8 cellular contexts compared by ENCODE assay signal in the genomic region with DNA sequence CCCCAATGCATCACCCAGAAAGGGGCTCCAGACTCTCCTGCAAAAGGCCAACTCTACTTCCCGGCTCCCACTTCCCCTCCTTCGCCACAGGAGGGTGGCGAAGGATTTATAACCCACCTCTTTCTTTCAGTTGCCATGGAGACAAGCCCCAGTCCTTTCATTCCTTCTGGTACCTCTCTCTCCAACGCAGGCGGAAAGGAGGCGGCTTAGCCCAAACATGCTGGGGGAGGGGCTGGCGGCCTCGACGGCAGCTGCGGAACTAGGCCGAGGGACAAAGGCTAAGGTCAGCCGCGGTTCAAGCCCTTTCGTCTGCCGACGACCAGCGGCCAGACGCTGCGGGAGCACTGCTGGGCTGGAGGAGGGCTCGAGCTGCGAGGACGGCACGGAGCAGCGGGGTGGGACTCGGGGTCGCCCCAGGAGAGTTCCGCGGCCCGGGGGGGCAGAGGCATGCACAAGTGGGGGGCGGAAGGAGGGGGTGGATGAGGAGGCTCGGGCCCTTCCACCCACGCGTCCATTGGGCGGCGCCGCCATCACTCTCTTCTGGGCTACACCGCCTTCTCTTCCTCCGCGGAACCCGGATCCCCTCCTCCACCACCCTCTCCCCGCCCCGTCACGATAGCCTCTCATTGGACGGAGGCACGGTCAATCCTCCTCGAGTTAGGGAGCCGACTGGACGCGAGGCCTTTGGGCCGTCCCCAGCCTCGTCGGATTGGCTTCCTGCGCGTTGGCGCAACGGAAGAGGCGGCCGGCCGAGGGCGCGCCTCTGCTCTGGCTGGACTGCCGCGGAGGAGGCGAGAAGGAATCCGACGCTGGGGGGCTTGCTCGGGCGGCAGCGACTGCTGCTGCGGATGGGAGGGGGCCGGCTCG. TPM values are rescaled to one million over a fixed set of nuclear protein-coding genes. Genes with fewer than 3 reads are reported as not detected.
DNase-seq lines count a peak whose midpoint lies in the region; ATAC-seq and TF ChIP-seq lines count a peak whose summit lies in the region.

A gene (plus strand): TSS at position 766 of the 867 bp plus-strand sequence.

- CTCF ChIA-PET in PC-9 (lab: Charles Lee): no interaction called here

- peak within 1 kb of the TSS; percentile 91 for H3K4me2 ChIP-seq in PC-9

- TF ChIP-seq CTCF in PC-9 (conservative IDR thresholded peaks at IDR 0.05): no peak; the same call in 1 of the 2 replicates

- H3F3A ChIP-seq in PC-9 (ENCODE audit: insufficient read depth, low read depth): no peaks in the 10 kb centered on the region; the same call in 1 of the 2 replicates

- TSS peak; percentile 68 for BruUV-seq in PC-9 (replicated peaks; lab: Mats Ljungman, UMichigan)

- POLR2A ChIA-PET in PC-9 (lab: Charles Lee; ENCODE audit: unreplicated experiment): no interaction called here

- no peaks in the 10 kb centered on the region for H3K9me3 ChIP-seq in PC-9 (ENCODE audit: insufficient read depth, low read depth)

- ATAC-seq in GM21717 (IDR thresholded peaks at IDR 0.05; ENCODE audit: unreplicated experiment): peak; percentile 95

- in situ Hi-C loops in KBM-7 (cut with MboI; ENCODE audit: low pct_unique_long_range_greater_than_20kb, low sequenced_read_pairs): no loop called here

- peak within 1 kb of the TSS; percentile 91 for H2AFZ ChIP-seq in PC-9

- H3K36me3 ChIP-seq in PC-9 (ENCODE audit: low read depth): peaks cover 14% of the 10 kb centered on the region

- H3K4me1 ChIP-seq in PC-9 (replicated peaks; ENCODE audit: insufficient read depth): peaks cover 41% of the 10 kb centered on the region

- peaks cover 69% of the 10 kb centered on the region for H3K79me2 ChIP-seq in PC-9 (ENCODE audit: low read depth)

- H3K9me2 ChIP-seq in PC-9 (ENCODE audit: insufficient read depth): no peaks in the 10 kb centered on the region

- DNase-seq in DMS79 (lab: John Stamatoyannopoulos, UW) (peak; percentile 96), KBM-7 (peak; percentile 98), PC-9 (peak; percentile 95 to 99), epithelial cell of prostate (ENCODE audit: low read depth, low spot score) (peak; percentile 92), mucosa of gallbladder (ENCODE audit: low spot score) (peak; percentile 99)
- DNase-seq in activated T-cell treated with anti-CD3 and anti-CD28 coated beads, Interleukin-2, amount 50 U/mL, for 1 hour: peak; percentile 95
- DNase-seq in stimulated activated CD8-positive, alpha-beta memory T cell treated with anti-CD3 and anti-CD28 coated beads, Interleukin-4, amount 100 ng/mL, for 4 hours (ENCODE audit: low read depth in 2 of 2, low spot score in 1 of 2): peak; percentile 93 to 94

- H3K27ac ChIP-seq in PC-9: peak within 1 kb of the TSS; percentile 38
- peak within 1 kb of the TSS; percentile 87 for H3K27ac ChIP-seq in epithelial cell of prostate

- H3K27me3 ChIP-seq in PC-9 (ENCODE audit: insufficient read depth, low read depth): no peaks in the 10 kb centered on the region

- intact Hi-C loops in PC-9 (cut with micrococcal nuclease; ENCODE audit: unreplicated experiment): no loop called here

- peak within 1 kb of the TSS; percentile 71 for H3K4me3 ChIP-seq in PC-9

- H4K20me1 ChIP-seq in PC-9 (ENCODE audit: insufficient read depth): peaks cover 38% of the 10 kb centered on the region

RNA-seq across cellular contexts. Expression of the gene that starts here (rescaled TPM):
- 51.6 and 54.5 TPM in 2 replicates for total RNA-seq in PC-9 (2021)
- 32.5 TPM for total RNA-seq in mucosa of gallbladder

Comparison
In these comparisons a context has a peak if more than half of its experiments do, and no peak if none do; other contexts are left out.
1. Peak in every context shown above with its lines: DNase-seq, ATAC-seq, H3K4me3 ChIP-seq and H3K27ac ChIP-seq.